ENCODE assay signal across 20 cellular contexts in genomic region chr6:152391179-152391880, GRCh38.
DNase-seq lines count a peak whose midpoint lies in the region; ATAC-seq and TF ChIP-seq lines count a peak whose summit lies in the region.
"Had no signal": no experiment of that assay in that cellular context is flagged by ENCODE, and none has a peak within 500 bp of the region (broad histone marks: within the 10 kb centered on the region; RNA-seq: fewer than 3 reads in every experiment).

No MANE protein-coding gene starts in this region.

- no peak overlapping the region for H3K14ac ChIP-seq in IMR-90 (replicated peaks; ENCODE audit: low read depth, low read length)

- no peak overlapping the region for H2AK9ac ChIP-seq in IMR-90 (replicated peaks; ENCODE audit: low read depth, low read length, poor library complexity)

- no peak overlapping the region for H3K18ac ChIP-seq in IMR-90 (ENCODE audit: low read depth, low read length)

- H3K9me3 ChIP-seq in IMR-90 (ENCODE audit: control insufficient read depth, insufficient read depth, low read length) (no peaks in the 10 kb centered on the region), upper lobe of right lung (no peaks in the 10 kb centered on the region), suprapubic skin (no peaks in the 10 kb centered on the region)
- H3K9me3 ChIP-seq: MG63 had no signal

- H4K5ac ChIP-seq in IMR-90 (ENCODE audit: low read depth, low read length): no peak overlapping the region

- in situ Hi-C loops in IMR-90 (cut with MboI; ENCODE audit: low sequenced_read_pairs) (no loop called here), astrocyte of the spinal cord (cut with HindIII; ENCODE audit: low sequenced_read_pairs) (no loop called here)

- H4K8ac ChIP-seq in IMR-90 (ENCODE audit: low read depth in 2 of 2, low read length in 2 of 2): no peak overlapping the region

- H3K27ac ChIP-seq in IMR-90 (ENCODE audit: insufficient read depth, low read length) (no peak overlapping the region), upper lobe of right lung (no peak overlapping the region), suprapubic skin (no peak overlapping the region)
- H3K27ac ChIP-seq: C4-2B, HL-60, SK-N-MC had no signal

- no peak overlapping the region for H3K9ac ChIP-seq in IMR-90 (ENCODE audit: low read depth, low read length)

- H3K4me2 ChIP-seq in IMR-90 (ENCODE audit: low read depth, low read length): no peak overlapping the region

- H3K27ac Mint-ChIP-seq in mesothelial cell of epicardium: peak overlapping the region; percentile 85
- H3K27ac Mint-ChIP-seq: HFFc6 had no signal

- intact Hi-C loops in IMR-90 (cut with micrococcal nuclease) (no loop called here), upper lobe of right lung (cut with DNase I) (no loop called here)

- H3K36me3 ChIP-seq in IMR-90 (ENCODE audit: control insufficient read depth, insufficient read depth, low read length) (peaks cover 6% of the 10 kb centered on the region; the same call in 1 of the 2 replicates), upper lobe of right lung (no peaks in the 10 kb centered on the region), suprapubic skin (no peaks in the 10 kb centered on the region)
- H3K36me3 ChIP-seq: MG63 had no signal

- TF ChIP-seq RAD21 in IMR-90 (IDR thresholded peaks at IDR 0.05; ENCODE audit: low read length): no peak

- H3K9me1 ChIP-seq in IMR-90 (ENCODE audit: insufficient read depth, low read length): peaks cover 5% of the 10 kb centered on the region; the same call in 1 of the 2 replicates

- DNase-seq in IMR-90 (peak; percentile 17), astrocyte of the spinal cord (ENCODE audit: low read depth, low spot score) (peak; percentile 19), mesothelial cell of epicardium (ENCODE audit: low spot score in 2 of 2, unreplicated experiment in 2 of 2) (no peak), upper lobe of right lung (no peak), SIG-M5 (lab: John Stamatoyannopoulos, UW) (no peak), suprapubic skin (ENCODE audit: low spot score in 2 of 2) (no peak), HEK293T (ENCODE audit: extremely low spot score) (no peak)
- DNase-seq: AML-193, DMS79 treated with DMSO at 0.1 percent for 48 hours, HFFc6, Kasumi-1, MG63, NCI-H1092, NCI-H146, NCI-H2081 treated with DMSO at 0.1 percent for 48 hours, OCI-M1, Right ventricle myocardium superior had no signal

- H3K79me1 ChIP-seq in IMR-90 (ENCODE audit: low read depth in 1 of 2, low read length in 2 of 2): no peaks in the 10 kb centered on the region

- TF ChIP-seq CTCF in IMR-90 (conservative IDR thresholded peaks at IDR 0.05; ENCODE audit: low read depth, low read length) (no peak), astrocyte of the spinal cord (IDR thresholded peaks at IDR 0.05; ENCODE audit: low read depth, low read length) (no peak), mesothelial cell of epicardium (IDR thresholded peaks at IDR 0.05; ENCODE audit: unreplicated experiment) (no peak), upper lobe of right lung (IDR thresholded peaks at IDR 0.05) (no peak), suprapubic skin (IDR thresholded peaks at IDR 0.05) (no peak)

- CTCF ChIA-PET in IMR-90 (lab: Yijun Ruan, JAX) (no interaction called here), HEK293T (lab: Yijun Ruan, JAX) (interaction anchor here (0.6 kb wide), 2 partner anchors 123 to 221 kb away, joined by 3 read pairs; no protein-coding TSS in a partner anchor)

- no peak overlapping the region for H4K91ac ChIP-seq in IMR-90 (ENCODE audit: insufficient read depth, low read depth, low read length)

- H2BK120ac ChIP-seq in IMR-90 (ENCODE audit: low read depth, low read length): no peak overlapping the region

- dilution Hi-C loops in IMR-90 (cut with HindIII; ENCODE audit: low sequenced_read_pairs, unreplicated experiment): no loop called here

- BruUV-seq in IMR-90 (replicated peaks; lab: Mats Ljungman, UMichigan): no TSS peak

- no peak for TF ChIP-seq EP300 in suprapubic skin (IDR thresholded peaks at IDR 0.05)

- no peak overlapping the region for H3K4ac ChIP-seq in IMR-90 (ENCODE audit: low read depth, low read length)

- no peaks in the 10 kb centered on the region for H3K27me3 Mint-ChIP-seq in mesothelial cell of epicardium (ENCODE audit: low read depth)

- peaks cover 25% of the 10 kb centered on the region for H3K4me1 Mint-ChIP-seq in mesothelial cell of epicardium

- WGBS in IMR-90 (ENCODE audit: extremely low coverage in 2 of 2, insufficient read length in 1 of 2), 2 experiments: no CpG with 5 or more reads among the region's 6 CpGs
- 97% methylated on average over 6 of the region's 6 CpGs for WGBS in suprapubic skin

- H3K23ac ChIP-seq in IMR-90 (ENCODE audit: low read depth, low read length): no peak overlapping the region

- H3K36me3 Mint-ChIP-seq in mesothelial cell of epicardium: no peaks in the 10 kb centered on the region

- no peak overlapping the region for H2BK5ac ChIP-seq in IMR-90 (ENCODE audit: low read depth, low read length, poor library complexity, severe bottlenecking)

- H3K56ac ChIP-seq in IMR-90 (ENCODE audit: extremely low read depth, insufficient read depth, low read length): no peak overlapping the region

- no peak overlapping the region for H2BK20ac ChIP-seq in IMR-90 (ENCODE audit: low read depth, low read length)

- H2AK5ac ChIP-seq in IMR-90 (ENCODE audit: low read depth, low read length): no peak overlapping the region

- no peak overlapping the region for H2AFZ ChIP-seq in IMR-90 (replicated peaks; ENCODE audit: low read length, poor library complexity)

- no peaks in the 10 kb centered on the region for H3K27me3 ChIP-seq in IMR-90 (ENCODE audit: control insufficient read depth, insufficient read depth, low read length)
- no peaks in the 10 kb centered on the region for H3K27me3 ChIP-seq in upper lobe of right lung
- no peaks in the 10 kb centered on the region for H3K27me3 ChIP-seq in suprapubic skin
- H3K27me3 ChIP-seq: MG63 had no signal

- TF ChIP-seq POLR2A in IMR-90 (IDR thresholded peaks at IDR 0.05; ENCODE audit: low read depth, low read length): no peak
- no peak for TF ChIP-seq POLR2A in suprapubic skin (IDR thresholded peaks at IDR 0.05)

- H3K4me3 Mint-ChIP-seq in mesothelial cell of epicardium: no peak overlapping the region
- H3K4me3 Mint-ChIP-seq: HFFc6 had no signal

- ATAC-seq in IMR-90 (ENCODE audit: low read depth) (no peak), upper lobe of right lung (peak; percentile 39)

- H4K20me1 ChIP-seq in IMR-90 (ENCODE audit: insufficient read depth, low read length): no peaks in the 10 kb centered on the region

- H2BK15ac ChIP-seq in IMR-90 (ENCODE audit: low read depth, low read length): no peak overlapping the region; the same call in 2 of the 3 replicates

- no peak overlapping the region for H3K4me3 ChIP-seq in IMR-90 (ENCODE audit: insufficient read depth, low read depth, low read length)
- no peak overlapping the region for H3K4me3 ChIP-seq in astrocyte of the spinal cord (ENCODE audit: low read depth, low read length)
- H3K4me3 ChIP-seq in upper lobe of right lung: no peak overlapping the region
- no peak overlapping the region for H3K4me3 ChIP-seq in suprapubic skin
- H3K4me3 ChIP-seq: MG63, SK-N-MC had no signal

- H3K9me3 Mint-ChIP-seq in mesothelial cell of epicardium: peaks cover 3% of the 10 kb centered on the region
- H3K9me3 Mint-ChIP-seq: HFFc6 had no signal

- H3K4me1 ChIP-seq in IMR-90 (ENCODE audit: control insufficient read depth, insufficient read depth, low read length) (0 out of 2 replicates have a peak, but pooled peaks cover 2% of the 10 kb centered on the region), upper lobe of right lung (no peaks in the 10 kb centered on the region), suprapubic skin (no peaks in the 10 kb centered on the region)

- POLR2A ChIA-PET in IMR-90 (lab: Charles Lee; ENCODE audit: unreplicated experiment) (no interaction called here), HEK293T (lab: Yijun Ruan, JAX) (no interaction called here)

TF ChIP-seq in IMR-90, 13 proteins besides CTCF, POLR2A, EP300 and RAD21:
- TF ChIP-seq, protein P1, sequence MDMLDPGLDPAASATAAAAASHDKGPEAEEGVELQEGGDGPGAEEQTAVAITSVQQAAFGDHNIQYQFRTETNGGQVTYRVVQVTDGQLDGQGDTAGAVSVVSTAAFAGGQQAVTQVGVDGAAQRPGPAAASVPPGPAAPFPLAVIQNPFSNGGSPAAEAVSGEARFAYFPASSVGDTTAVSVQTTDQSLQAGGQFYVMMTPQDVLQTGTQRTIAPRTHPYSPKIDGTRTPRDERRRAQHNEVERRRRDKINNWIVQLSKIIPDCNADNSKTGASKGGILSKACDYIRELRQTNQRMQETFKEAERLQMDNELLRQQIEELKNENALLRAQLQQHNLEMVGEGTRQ (IDR thresholded peaks at IDR 0.05; ENCODE audit: low read depth, low read length): no peak
- TF ChIP-seq CHD1 (IDR thresholded peaks at IDR 0.05; ENCODE audit: low read depth, low read length): no peak
TF ChIP-seq in IMR-90: peak in this region for 0.

TF ChIP-seq in HEK293T, 16 proteins besides CTCF, POLR2A, EP300 and RAD21:
- TF ChIP-seq FOXM1 (IDR thresholded peaks at IDR 0.05; ENCODE audit: borderline replicate concordance) (no peak), PKNOX1 (IDR thresholded peaks at IDR 0.05) (no peak), BHLHE40 (IDR thresholded peaks at IDR 0.05; ENCODE audit: borderline replicate concordance) (no peak), SP1 (IDR thresholded peaks at IDR 0.05) (no peak), SUZ12 (IDR thresholded peaks at IDR 0.05) (no peak), L3MBTL2 (conservative IDR thresholded peaks at IDR 0.05) (no peak), ZNF384 (IDR thresholded peaks at IDR 0.05) (no peak), NFRKB (IDR thresholded peaks at IDR 0.05) (no peak), HDGF (IDR thresholded peaks at IDR 0.05; ENCODE audit: borderline replicate concordance) (no peak), ELF4 (IDR thresholded peaks at IDR 0.05) (no peak), TARDBP (IDR thresholded peaks at IDR 0.05) (no peak), FOXK2 (IDR thresholded peaks at IDR 0.05) (no peak), FOXA1 (IDR thresholded peaks at IDR 0.05) (no peak)

Comparison
In these comparisons a context has a peak if more than half of its experiments do, and no peak if none do; other contexts are left out.
1. DNase-seq: peak in IMR-90 (single experiment) and astrocyte of the spinal cord (single experiment); none in mesothelial cell of epicardium (0 of 2), upper lobe of right lung (single experiment), SIG-M5 (single experiment), suprapubic skin (0 of 2) and HEK293T (single experiment).